Comparison of ENCODE assay signal across 21 cellular contexts in the genomic region with DNA sequence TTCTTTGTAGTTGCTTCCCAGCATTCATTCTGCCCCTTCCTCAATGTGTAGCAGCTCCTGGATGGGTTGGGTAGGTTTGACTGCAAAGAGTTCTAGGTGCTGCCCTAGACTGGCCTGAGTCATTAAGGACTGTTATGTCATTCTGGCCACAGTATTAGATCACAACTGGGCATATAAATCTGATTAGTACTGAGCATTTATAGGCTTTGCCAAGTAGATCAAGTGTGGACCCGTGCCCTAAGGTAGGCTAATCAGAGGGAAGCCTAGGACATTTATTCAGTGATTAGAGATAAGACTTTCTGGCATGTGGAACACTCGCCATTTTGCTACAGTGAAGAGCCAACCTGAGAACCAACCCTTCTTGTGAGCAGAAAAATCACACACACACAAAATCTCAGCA.
"Had no signal": no experiment of that assay in that cellular context is flagged by ENCODE, and none has a peak within 500 bp of the region (broad histone marks: within the 10 kb centered on the region; RNA-seq: fewer than 3 reads in every experiment).

No MANE protein-coding gene starts in this region.

- DNase-seq: cortex of kidney; dorsolateral prefrontal cortex; effector CD8-positive, alpha-beta T cell; foreskin melanocyte; head of caudate nucleus; kidney; left colon; left ventricle myocardium superior; mesendoderm; naive B cell; nephron progenitor cell; posterior cingulate gyrus; sigmoid colon; stimulated activated CD4-positive, alpha-beta T cell treated with anti-CD3 and anti-CD28 coated beads, Interleukin-12 subunit alpha, Interleukin-12 subunit beta, amount 100 ng/mL, for 4 hours; stimulated activated naive CD4-positive, alpha-beta T cell; trophoblast cell had no signal

- H3K27ac ChIP-seq: dorsolateral prefrontal cortex, hepatocyte, neutrophil, right atrium auricular region, sigmoid colon, skin epidermis had no signal

- H3K27me3 ChIP-seq: dorsolateral prefrontal cortex, hepatocyte, right atrium auricular region, sigmoid colon had no signal

- H3K9me3 ChIP-seq: neutrophil, right atrium auricular region, sigmoid colon had no signal

- H3K4me3 ChIP-seq: dorsolateral prefrontal cortex, hepatocyte, lung, right atrium auricular region, sigmoid colon, skin epidermis had no signal

- FAIRE-seq: kidney had no signal

- ATAC-seq: left ventricle myocardium superior had no signal

- H3K36me3 ChIP-seq: neutrophil, right atrium auricular region, sigmoid colon had no signal
